In the genomic region with DNA sequence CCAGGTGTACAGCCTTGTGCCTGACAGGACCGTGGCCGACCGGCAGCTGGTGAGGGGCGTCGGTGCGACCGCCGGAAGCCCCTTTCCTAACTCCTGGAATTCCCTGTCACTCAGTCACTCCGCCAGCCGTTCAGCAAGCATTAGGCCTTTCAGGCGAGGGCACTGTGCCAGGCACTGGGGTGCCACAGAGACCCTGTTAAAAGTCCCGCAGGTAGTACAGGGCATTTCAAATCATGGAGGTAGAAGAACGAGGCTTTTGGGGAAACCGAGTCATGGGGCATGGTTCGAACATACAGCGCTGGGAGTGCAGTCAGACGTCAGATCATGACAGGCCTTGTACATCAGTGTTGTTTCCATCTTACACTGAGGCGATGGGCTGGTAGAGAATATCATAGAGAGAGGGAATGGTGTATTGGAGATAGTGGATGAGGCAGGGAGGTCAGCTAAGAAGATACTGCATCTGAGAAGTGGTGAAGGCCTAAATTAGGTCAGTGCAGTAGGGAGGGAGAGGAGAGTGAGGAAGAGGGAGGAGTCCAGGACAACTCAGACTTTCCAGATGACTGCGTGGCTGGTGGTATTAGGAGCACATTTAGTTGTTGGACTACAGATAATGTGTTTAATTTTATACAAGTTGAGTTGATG, we compare ENCODE assay signal across 5 cellular contexts. TPM values are rescaled to one million over a fixed set of nuclear protein-coding genes. Genes with fewer than 3 reads are reported as not detected.
DNase-seq lines count a peak whose midpoint lies in the region; TF ChIP-seq lines count a peak whose summit lies in the region.

No MANE protein-coding gene starts in this region.

- H3K27me3 Mint-ChIP-seq in brain, result peaks cover 6% of the 10 kb centered on the region
- H3K27me3 Mint-ChIP-seq in nephron (ENCODE audit: low read depth), result no peaks in the 10 kb centered on the region

- TF ChIP-seq CTCF in brain (conservative IDR thresholded peaks at IDR 0.05) (no peak), nephron (IDR thresholded peaks at IDR 0.05; ENCODE audit: unreplicated experiment in 3 of 3) (no peak)

- H3K27ac Mint-ChIP-seq in brain, result peak overlapping the region; percentile 89 to 100 (median 100)
- peak overlapping the region; percentile 98 to 100 (median 99) for H3K27ac Mint-ChIP-seq in nephron

- H3K4me3 Mint-ChIP-seq in brain, result peak overlapping the region; percentile 84 to 91 (median 90)
- H3K4me3 Mint-ChIP-seq in nephron, result peak overlapping the region; percentile 96 to 99 (median 99)

- peaks cover 32% of the 10 kb centered on the region for H3K36me3 ChIP-seq in KOPT-K1 (ENCODE audit: insufficient read depth, low read length)

- DNase-seq in NK-92 treated with Interleukin-12 subunit alpha and Interleukin-12 subunit beta, amount 100 ng/mL, for 24 hours (lab: John Stamatoyannopoulos, UW), result no peak
- DNase-seq in NOMO-1 (lab: John Stamatoyannopoulos, UW; ENCODE audit: unreplicated experiment in 2 of 2), result no peak

- H3K9me3 ChIP-seq in KOPT-K1 (ENCODE audit: insufficient read depth, low read length, poor library complexity, severe bottlenecking), result no peaks in the 10 kb centered on the region

- peak overlapping the region; percentile 77 for H3K27ac ChIP-seq in KOPT-K1 (ENCODE audit: low read depth, low read length, poor library complexity, severe bottlenecking)

- H3K9me3 Mint-ChIP-seq in brain, result peaks cover 0 to 15% (median 9%) of the 10 kb centered on the region in 5 experiments
- peaks cover 3% of the 10 kb centered on the region for H3K9me3 Mint-ChIP-seq in nephron

- H3K4me1 Mint-ChIP-seq in brain (peaks cover 48% of the 10 kb centered on the region), nephron (peaks cover 27% of the 10 kb centered on the region)

- peaks cover 51% of the 10 kb centered on the region for H3K36me3 Mint-ChIP-seq in brain
- peaks cover 44% of the 10 kb centered on the region for H3K36me3 Mint-ChIP-seq in nephron (ENCODE audit: low read depth)

RNA-seq across cellular contexts. Expression of gene DXO, which starts 0.9 kb away (rescaled TPM):
- polyA plus RNA-seq in brain (ENCODE audit: insufficient read depth, low read depth, low replicate concordance), result 32.3 TPM

RNA-seq across cellular contexts. Expression of gene C4A, which starts 9.0 kb away (rescaled TPM):
- 25.3 TPM for polyA plus RNA-seq in brain (ENCODE audit: insufficient read depth, low read depth, low replicate concordance)

RNA-seq across cellular contexts. Expression of gene SKIC2, which starts 13.9 kb away (rescaled TPM):
- polyA plus RNA-seq in brain (ENCODE audit: insufficient read depth, low read depth, low replicate concordance), result 49.0 TPM

RNA-seq across cellular contexts. Expression of gene NELFE, which starts 14.1 kb away (rescaled TPM):
- 200 TPM for polyA plus RNA-seq in brain (ENCODE audit: insufficient read depth, low read depth, low replicate concordance)

RNA-seq across cellular contexts. Expression of gene CFB, which starts 26.9 kb away (rescaled TPM):
- polyA plus RNA-seq in brain (ENCODE audit: insufficient read depth, low read depth, low replicate concordance), result 4.8 TPM
